Comparison of ENCODE assay signal across 17 cellular contexts in genomic region chr10:128065881-128066534, GRCh38.
DNase-seq lines count a peak whose midpoint lies in the region; ATAC-seq and TF ChIP-seq lines count a peak whose summit lies in the region.
"Had no signal": no experiment of that assay in that cellular context is flagged by ENCODE, and none has a peak within 500 bp of the region (broad histone marks: within the 10 kb centered on the region; RNA-seq: fewer than 3 reads in every experiment).

No MANE protein-coding gene starts in this region.

- no peak overlapping the region for H3K27ac ChIP-seq in upper lobe of right lung

- ATAC-seq in stimulated activated naive CD8-positive, alpha-beta T cell treated with anti-CD3 and anti-CD28 coated beads, Interleukin-15, amount 100 ng/mL, for 72 hours: no peak
- no peak for ATAC-seq in activated CD8-positive, alpha-beta T cell treated with anti-CD3 and anti-CD28 coated beads for 36 hours
- ATAC-seq in left lobe of liver (no peak), upper lobe of right lung (no peak), HG03039 (IDR thresholded peaks at IDR 0.05; ENCODE audit: unreplicated experiment) (no peak)
- ATAC-seq: right cardiac atrium, WTC11 had no signal

- CTCF ChIA-PET in activated CD8-positive, alpha-beta T cell treated with anti-CD3 and anti-CD28 coated beads for 36 hours (lab: Charles Lee): interaction anchor here (1.4 to 8.4 kb wide), 3 partner anchors 31 to 55 kb away, joined by 4 to 179 read pairs (median 32); no protein-coding TSS in a partner anchor
- CTCF ChIA-PET in HEK293T (lab: Yijun Ruan, JAX): no interaction called here

- POLR2A ChIA-PET in activated CD8-positive, alpha-beta T cell treated with anti-CD3 and anti-CD28 coated beads for 36 hours (lab: Charles Lee): interaction anchor here (1.1 to 9.5 kb wide), 2 partner anchors 20 to 29 kb away, joined by 4 to 133 read pairs; no protein-coding TSS in a partner anchor
- POLR2A ChIA-PET in HEK293T (lab: Yijun Ruan, JAX): no interaction called here

- peak overlapping the region; percentile 81 for H3K4me3 Mint-ChIP-seq in stimulated activated naive CD8-positive, alpha-beta T cell treated with anti-CD3 and anti-CD28 coated beads, Interleukin-15, Interleukin-2, amounts not matched to agents 100 ng/mL and 50 ng/mL, for 24 hours
- no peak overlapping the region for H3K4me3 Mint-ChIP-seq in stimulated activated naive CD8-positive, alpha-beta T cell treated with anti-CD3 and anti-CD28 coated beads, Interleukin-15, amount 100 ng/mL, for 72 hours
- H3K4me3 Mint-ChIP-seq in activated CD8-positive, alpha-beta T cell treated with anti-CD3 and anti-CD28 coated beads for 36 hours: no peak overlapping the region
- H3K4me3 Mint-ChIP-seq: WTC11 had no signal

- no peak for DNase-seq in stimulated activated naive CD8-positive, alpha-beta T cell treated with anti-CD3 and anti-CD28 coated beads, Interleukin-15, amount 100 ng/mL, for 72 hours
- no peak for DNase-seq in activated CD8-positive, alpha-beta T cell treated with anti-CD3 and anti-CD28 coated beads for 36 hours
- DNase-seq in left lobe of liver (ENCODE audit: low spot score): peak; percentile 35
- DNase-seq in upper lobe of right lung: peak; percentile 45
- no peak for DNase-seq in SW480 (ENCODE audit: low spot score)
- no peak for DNase-seq in HEK293T (ENCODE audit: extremely low spot score)
- DNase-seq: activated CD8-positive, alpha-beta memory T cell treated with anti-CD3 and anti-CD28 coated beads for 24 hours; activated gamma-delta T cell; kidney glomerular epithelial cell; MM.1S; NCI-H187 treated with DMSO at 0.1 percent for 48 hours; right cardiac atrium; T-helper 1 cell had no signal

- H3K27me3 ChIP-seq in upper lobe of right lung: no peaks in the 10 kb centered on the region

- no peak overlapping the region for H3K4me3 ChIP-seq in upper lobe of right lung

- H3K36me3 Mint-ChIP-seq in stimulated activated naive CD8-positive, alpha-beta T cell treated with anti-CD3 and anti-CD28 coated beads, Interleukin-15, Interleukin-2, amounts not matched to agents 100 ng/mL and 50 ng/mL, for 24 hours (ENCODE audit: low read depth): peaks cover 73% of the 10 kb centered on the region
- H3K36me3 Mint-ChIP-seq in activated CD8-positive, alpha-beta T cell treated with anti-CD3 and anti-CD28 coated beads for 36 hours (ENCODE audit: low read depth): peaks cover 70% of the 10 kb centered on the region
- H3K36me3 Mint-ChIP-seq: WTC11 had no signal

- no peaks in the 10 kb centered on the region for H3K9me3 ChIP-seq in upper lobe of right lung
- H3K9me3 ChIP-seq: Caco-2 had no signal

- H3K27ac Mint-ChIP-seq in stimulated activated naive CD8-positive, alpha-beta T cell treated with anti-CD3 and anti-CD28 coated beads, Interleukin-15, Interleukin-2, amounts not matched to agents 100 ng/mL and 50 ng/mL, for 24 hours: peak overlapping the region; percentile 99
- no peak overlapping the region for H3K27ac Mint-ChIP-seq in stimulated activated naive CD8-positive, alpha-beta T cell treated with anti-CD3 and anti-CD28 coated beads, Interleukin-15, amount 100 ng/mL, for 72 hours
- H3K27ac Mint-ChIP-seq in activated CD8-positive, alpha-beta T cell treated with anti-CD3 and anti-CD28 coated beads for 36 hours: peak overlapping the region; percentile 94

- H3K9me3 Mint-ChIP-seq in stimulated activated naive CD8-positive, alpha-beta T cell treated with anti-CD3 and anti-CD28 coated beads, Interleukin-15, Interleukin-2, amounts not matched to agents 100 ng/mL and 50 ng/mL, for 24 hours: peaks cover 4% of the 10 kb centered on the region
- peaks cover 4 to 6% of the 10 kb centered on the region in 2 donors for H3K9me3 Mint-ChIP-seq in stimulated activated naive CD8-positive, alpha-beta T cell treated with anti-CD3 and anti-CD28 coated beads, Interleukin-15, amount 100 ng/mL, for 72 hours
- H3K9me3 Mint-ChIP-seq in activated CD8-positive, alpha-beta T cell treated with anti-CD3 and anti-CD28 coated beads for 36 hours: no peaks in the 10 kb centered on the region

- peaks cover 37% of the 10 kb centered on the region for H3K4me1 ChIP-seq in upper lobe of right lung
- H3K4me1 ChIP-seq: Caco-2 had no signal

- no peak for TF ChIP-seq CTCF in activated CD8-positive, alpha-beta T cell treated with anti-CD3 and anti-CD28 coated beads for 36 hours (IDR thresholded peaks at IDR 0.05)
- TF ChIP-seq CTCF in upper lobe of right lung (IDR thresholded peaks at IDR 0.05): no peak

- intact Hi-C loops in activated CD8-positive, alpha-beta T cell treated with anti-CD3 and anti-CD28 coated beads for 36 hours (cut with micrococcal nuclease): loop anchor here (10.0 kb wide), 1 partner anchor 51 kb away; no protein-coding TSS in a partner anchor
- intact Hi-C loops in upper lobe of right lung (cut with DNase I): no loop called here

- peaks cover 70% of the 10 kb centered on the region for H3K4me1 Mint-ChIP-seq in stimulated activated naive CD8-positive, alpha-beta T cell treated with anti-CD3 and anti-CD28 coated beads, Interleukin-15, Interleukin-2, amounts not matched to agents 100 ng/mL and 50 ng/mL, for 24 hours (ENCODE audit: low read depth)
- peaks cover 66% of the 10 kb centered on the region for H3K4me1 Mint-ChIP-seq in stimulated activated naive CD8-positive, alpha-beta T cell treated with anti-CD3 and anti-CD28 coated beads, Interleukin-15, amount 100 ng/mL, for 72 hours
- peaks cover 57% of the 10 kb centered on the region for H3K4me1 Mint-ChIP-seq in activated CD8-positive, alpha-beta T cell treated with anti-CD3 and anti-CD28 coated beads for 36 hours (ENCODE audit: low read depth)

- no peaks in the 10 kb centered on the region for H3K27me3 Mint-ChIP-seq in stimulated activated naive CD8-positive, alpha-beta T cell treated with anti-CD3 and anti-CD28 coated beads, Interleukin-15, Interleukin-2, amounts not matched to agents 100 ng/mL and 50 ng/mL, for 24 hours
- no peaks in the 10 kb centered on the region for H3K27me3 Mint-ChIP-seq in stimulated activated naive CD8-positive, alpha-beta T cell treated with anti-CD3 and anti-CD28 coated beads, Interleukin-15, amount 100 ng/mL, for 72 hours
- H3K27me3 Mint-ChIP-seq in activated CD8-positive, alpha-beta T cell treated with anti-CD3 and anti-CD28 coated beads for 36 hours: no peaks in the 10 kb centered on the region

- peaks cover 76% of the 10 kb centered on the region for H3K36me3 ChIP-seq in upper lobe of right lung

TF ChIP-seq in HEK293T, 16 proteins besides CTCF, POLR2A, EP300 and RAD21:
- TF ChIP-seq FOXM1 (IDR thresholded peaks at IDR 0.05; ENCODE audit: borderline replicate concordance) (no peak), FOXK2 (IDR thresholded peaks at IDR 0.05) (no peak), SP1 (IDR thresholded peaks at IDR 0.05) (no peak), FOXA1 (IDR thresholded peaks at IDR 0.05) (no peak)

Comparison
In these comparisons a context has a peak if more than half of its experiments do, and no peak if none do; other contexts are left out.
1. H3K27ac Mint-ChIP-seq: peak in stimulated activated naive CD8-positive, alpha-beta T cell treated with anti-CD3 and anti-CD28 coated beads, Interleukin-15, Interleukin-2, amounts not matched to agents 100 ng/mL and 50 ng/mL, for 24 hours (single experiment) and activated CD8-positive, alpha-beta T cell treated with anti-CD3 and anti-CD28 coated beads for 36 hours (single experiment); none in stimulated activated naive CD8-positive, alpha-beta T cell treated with anti-CD3 and anti-CD28 coated beads, Interleukin-15, amount 100 ng/mL, for 72 hours (0 of 2).
2. DNase-seq: peak in left lobe of liver (single experiment) and upper lobe of right lung (single experiment); none in stimulated activated naive CD8-positive, alpha-beta T cell treated with anti-CD3 and anti-CD28 coated beads, Interleukin-15, amount 100 ng/mL, for 72 hours (0 of 2), activated CD8-positive, alpha-beta T cell treated with anti-CD3 and anti-CD28 coated beads for 36 hours (single experiment), SW480 (single experiment) and HEK293T (single experiment).